2 cellular contexts compared by ENCODE assay signal in the genomic region with DNA sequence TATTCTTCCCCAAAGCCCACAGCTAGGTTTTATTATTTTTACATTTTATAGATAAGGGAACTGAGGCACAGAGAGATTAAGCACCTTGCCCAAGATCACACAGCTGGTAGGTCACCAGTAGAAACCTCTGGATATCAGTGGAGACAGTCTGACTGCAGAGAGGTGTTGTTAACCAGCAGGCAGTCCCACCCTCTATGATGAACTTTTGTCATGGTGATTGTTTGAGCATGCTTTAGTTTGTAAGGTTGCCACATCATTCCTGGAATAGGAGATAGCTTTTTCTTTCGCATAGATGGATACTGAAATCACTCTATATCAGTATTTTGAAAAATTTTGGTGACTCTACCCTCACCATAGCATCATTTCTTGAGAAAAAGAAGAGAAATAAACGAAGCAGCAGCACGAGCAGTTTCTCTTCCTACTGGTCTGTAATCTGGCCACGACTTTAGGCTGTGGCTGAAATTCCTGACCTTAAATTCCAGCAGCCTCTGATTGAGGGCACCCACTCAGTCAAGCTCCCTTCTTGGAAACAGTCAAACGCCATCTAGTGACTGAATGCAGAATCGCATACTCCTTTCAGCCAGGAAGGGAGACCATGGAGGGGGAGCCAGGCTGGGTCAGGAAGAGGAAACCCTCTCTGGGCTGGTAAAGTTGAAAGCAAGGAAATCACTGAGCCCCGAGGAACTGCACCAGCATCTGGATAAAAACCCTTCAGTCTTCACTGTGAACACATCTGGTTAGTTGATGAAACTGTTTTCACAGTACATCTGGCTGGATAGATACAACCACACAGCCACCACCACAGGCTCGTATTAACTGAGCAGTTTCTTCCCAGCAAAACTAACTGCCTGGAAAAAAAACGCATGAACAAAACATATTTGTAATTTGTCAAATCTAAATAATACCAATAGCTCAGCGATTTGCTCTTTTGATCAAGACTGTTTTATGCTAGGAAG.
TF ChIP-seq lines count a peak whose summit lies in the region.

No MANE protein-coding gene starts in this region.

TF ChIP-seq in Ishikawa, 13 proteins besides CTCF, POLR2A, EP300 and RAD21 (continued from another document):
- TF ChIP-seq CREB1 (IDR thresholded peaks at IDR 0.05; ENCODE audit: low read depth) (no peak), TEAD4 (IDR thresholded peaks at IDR 0.05) (no peak), EGR1 (IDR thresholded peaks at IDR 0.05) (no peak)

TF ChIP-seq in SK-N-SH treated with all-trans-retinoic acid at 6 μM for 48 hours, 23 proteins besides CTCF, POLR2A, EP300 and RAD21 (continued from another document):
- TF ChIP-seq, protein P1, sequence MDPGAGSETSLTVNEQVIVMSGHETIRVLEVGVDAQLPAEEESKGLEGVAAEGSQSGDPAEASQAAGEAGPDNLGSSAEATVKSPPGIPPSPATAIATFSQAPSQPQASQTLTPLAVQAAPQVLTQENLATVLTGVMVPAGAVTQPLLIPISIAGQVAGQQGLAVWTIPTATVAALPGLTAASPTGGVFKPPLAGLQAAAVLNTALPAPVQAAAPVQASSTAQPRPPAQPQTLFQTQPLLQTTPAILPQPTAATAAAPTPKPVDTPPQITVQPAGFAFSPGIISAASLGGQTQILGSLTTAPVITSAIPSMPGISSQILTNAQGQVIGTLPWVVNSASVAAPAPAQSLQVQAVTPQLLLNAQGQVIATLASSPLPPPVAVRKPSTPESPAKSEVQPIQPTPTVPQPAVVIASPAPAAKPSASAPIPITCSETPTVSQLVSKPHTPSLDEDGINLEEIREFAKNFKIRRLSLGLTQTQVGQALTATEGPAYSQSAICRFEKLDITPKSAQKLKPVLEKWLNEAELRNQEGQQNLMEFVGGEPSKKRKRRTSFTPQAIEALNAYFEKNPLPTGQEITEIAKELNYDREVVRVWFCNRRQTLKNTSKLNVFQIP (CRISPR knock-in tag; IDR thresholded peaks at IDR 0.05; ENCODE audit: borderline replicate concordance, low read depth), result no peak
- TF ChIP-seq ZNF565 (CRISPR knock-in tag; conservative IDR thresholded peaks at IDR 0.05; ENCODE audit: low read depth) (no peak), CSDC2 (CRISPR knock-in tag; IDR thresholded peaks at IDR 0.05) (no peak), ZFP30 (CRISPR knock-in tag; IDR thresholded peaks at IDR 0.05) (no peak), ISL1 (CRISPR knock-in tag; IDR thresholded peaks at IDR 0.05) (no peak), BACH2 (CRISPR knock-in tag; IDR thresholded peaks at IDR 0.05; ENCODE audit: borderline replicate concordance) (no peak), SNAI2 (CRISPR knock-in tag; IDR thresholded peaks at IDR 0.05) (no peak), ZC3H10 (CRISPR knock-in tag; IDR thresholded peaks at IDR 0.05) (no peak), GLIS3 (CRISPR knock-in tag; IDR thresholded peaks at IDR 0.05) (no peak)
- TF ChIP-seq, protein P2, sequence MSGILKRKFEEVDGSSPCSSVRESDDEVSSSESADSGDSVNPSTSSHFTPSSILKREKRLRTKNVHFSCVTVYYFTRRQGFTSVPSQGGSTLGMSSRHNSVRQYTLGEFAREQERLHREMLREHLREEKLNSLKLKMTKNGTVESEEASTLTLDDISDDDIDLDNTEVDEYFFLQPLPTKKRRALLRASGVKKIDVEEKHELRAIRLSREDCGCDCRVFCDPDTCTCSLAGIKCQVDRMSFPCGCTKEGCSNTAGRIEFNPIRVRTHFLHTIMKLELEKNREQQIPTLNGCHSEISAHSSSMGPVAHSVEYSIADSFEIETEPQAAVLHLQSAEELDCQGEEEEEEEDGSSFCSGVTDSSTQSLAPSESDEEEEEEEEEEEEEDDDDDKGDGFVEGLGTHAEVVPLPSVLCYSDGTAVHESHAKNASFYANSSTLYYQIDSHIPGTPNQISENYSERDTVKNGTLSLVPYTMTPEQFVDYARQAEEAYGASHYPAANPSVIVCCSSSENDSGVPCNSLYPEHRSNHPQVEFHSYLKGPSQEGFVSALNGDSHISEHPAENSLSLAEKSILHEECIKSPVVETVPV (CRISPR knock-in tag; IDR thresholded peaks at IDR 0.05), result no peak
